Comparison of ENCODE assay signal across 10 cellular contexts in the genomic region with DNA sequence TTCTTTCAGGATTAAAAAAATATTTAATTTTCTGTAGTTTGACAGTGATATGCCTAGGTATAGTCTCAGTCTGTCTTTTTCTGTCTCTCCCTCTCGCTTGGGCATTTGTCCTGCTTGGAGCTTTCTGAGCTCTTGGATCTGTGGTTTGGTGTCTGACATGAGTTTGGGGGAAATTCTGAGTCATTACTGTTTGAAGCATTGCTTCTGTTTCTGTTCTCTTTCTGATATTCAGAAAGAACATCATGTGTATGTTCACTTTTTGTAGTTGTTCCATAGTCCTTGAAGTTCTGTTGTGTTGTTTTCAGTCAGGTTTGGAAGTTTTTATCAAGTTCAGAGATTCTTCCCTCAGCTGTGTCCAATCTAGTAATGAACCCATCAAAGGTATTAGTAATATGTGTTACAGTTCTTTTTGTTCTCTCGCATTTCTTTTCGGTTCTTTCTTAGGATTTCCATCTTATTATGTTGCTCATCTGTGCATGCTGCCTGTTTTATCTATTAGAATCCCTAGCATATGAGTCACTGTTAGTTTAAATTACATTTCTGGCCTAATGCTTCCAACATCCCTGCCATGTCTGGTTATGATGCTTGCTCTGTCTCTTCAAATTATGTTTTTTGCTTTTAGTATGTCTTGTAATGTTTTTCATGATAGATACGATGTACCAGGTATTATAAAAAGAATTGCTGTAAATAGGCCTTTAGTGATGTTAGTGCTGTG.
DNase-seq lines count a peak whose midpoint lies in the region; ATAC-seq and TF ChIP-seq lines count a peak whose summit lies in the region.
"Had no signal": no experiment of that assay in that cellular context is flagged by ENCODE, and none has a peak within 500 bp of the region (broad histone marks: within the 10 kb centered on the region; RNA-seq: fewer than 3 reads in every experiment).

No MANE protein-coding gene starts in this region.

- in situ Hi-C loops in brain microvascular endothelial cell (cut with HindIII; ENCODE audit: low pct_ligation_motif_present, low sequenced_read_pairs) (no loop called here), KBM-7 (cut with MboI; ENCODE audit: low pct_unique_long_range_greater_than_20kb, low sequenced_read_pairs) (no loop called here)

- ATAC-seq in HG03520 (IDR thresholded peaks at IDR 0.05; ENCODE audit: unreplicated experiment) (peak; percentile 66), GM19023 (IDR thresholded peaks at IDR 0.05; ENCODE audit: unreplicated experiment) (no peak)

- peaks cover 8% of the 10 kb centered on the region for H3K36me3 ChIP-seq in brain microvascular endothelial cell (replicated peaks)

- H3K27ac ChIP-seq in brain microvascular endothelial cell, result peak overlapping the region; percentile 85
- H3K27ac ChIP-seq: BLaER1 treated with 17β-estradiol and CSF1 and Interleukin-3, amounts not matched to agents 10 nM and 100 nM had no signal

- DNase-seq in EL (peak; percentile 41), GM20000 (ENCODE audit: low spot score) (peak; percentile 21), brain microvascular endothelial cell (peak; percentile 75), COLO829 (ENCODE audit: low spot score) (no peak), NCI-H1694 (lab: John Stamatoyannopoulos, UW) (no peak), KBM-7 (no peak)
- DNase-seq: NCI-H69 had no signal

- H3K27me3 ChIP-seq in brain microvascular endothelial cell (replicated peaks), result no peaks in the 10 kb centered on the region
- H3K27me3 ChIP-seq: BLaER1 treated with 17β-estradiol and CSF1 and Interleukin-3, amounts not matched to agents 10 nM and 100 nM had no signal

- TF ChIP-seq CTCF in GM20000 (IDR thresholded peaks at IDR 0.05; ENCODE audit: extremely low read depth, missing control alignments), result no peak
- no peak for TF ChIP-seq CTCF in brain microvascular endothelial cell (IDR thresholded peaks at IDR 0.05; ENCODE audit: low read depth, low read length, missing control alignments)

- H3K4me3 ChIP-seq in brain microvascular endothelial cell (ENCODE audit: low read depth, low read length), result no peak overlapping the region
- H3K4me3 ChIP-seq: BLaER1 treated with 17β-estradiol and CSF1 and Interleukin-3, amounts not matched to agents 10 nM and 100 nM had no signal

Comparison
In these comparisons a context has a peak if more than half of its experiments do, and no peak if none do; other contexts are left out.
1. DNase-seq: peak in EL (single experiment), GM20000 (single experiment) and brain microvascular endothelial cell (single experiment); none in COLO829 (single experiment), NCI-H1694 (single experiment) and KBM-7 (single experiment).